ENCODE assay signal across 2 cellular contexts in the genomic region with DNA sequence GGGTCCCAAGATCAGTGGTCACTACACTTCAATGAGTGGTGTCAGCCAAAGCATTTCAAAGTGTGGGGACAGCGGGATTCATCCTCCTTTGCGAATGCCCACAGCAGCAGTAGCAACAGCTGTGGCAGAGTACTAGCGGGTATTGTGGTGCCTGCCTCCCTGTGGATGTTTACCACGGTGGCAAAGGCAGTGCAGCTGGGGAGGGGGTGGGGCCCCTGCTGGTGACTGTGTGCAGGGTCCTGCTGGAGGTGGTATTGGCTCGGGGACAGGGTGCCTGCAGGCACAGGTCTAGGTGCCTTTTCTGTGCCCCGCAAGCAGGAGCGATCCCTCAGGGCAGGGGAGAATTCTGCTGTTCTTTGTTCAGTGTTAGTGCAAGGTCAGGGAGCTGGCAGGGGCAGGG.
TF ChIP-seq lines count a peak whose summit lies in the region.

No MANE protein-coding gene starts in this region.

TF ChIP-seq in GM23338, 12 proteins besides CTCF, POLR2A, EP300 and RAD21 (continued from another document):
- TF ChIP-seq, protein P1, sequence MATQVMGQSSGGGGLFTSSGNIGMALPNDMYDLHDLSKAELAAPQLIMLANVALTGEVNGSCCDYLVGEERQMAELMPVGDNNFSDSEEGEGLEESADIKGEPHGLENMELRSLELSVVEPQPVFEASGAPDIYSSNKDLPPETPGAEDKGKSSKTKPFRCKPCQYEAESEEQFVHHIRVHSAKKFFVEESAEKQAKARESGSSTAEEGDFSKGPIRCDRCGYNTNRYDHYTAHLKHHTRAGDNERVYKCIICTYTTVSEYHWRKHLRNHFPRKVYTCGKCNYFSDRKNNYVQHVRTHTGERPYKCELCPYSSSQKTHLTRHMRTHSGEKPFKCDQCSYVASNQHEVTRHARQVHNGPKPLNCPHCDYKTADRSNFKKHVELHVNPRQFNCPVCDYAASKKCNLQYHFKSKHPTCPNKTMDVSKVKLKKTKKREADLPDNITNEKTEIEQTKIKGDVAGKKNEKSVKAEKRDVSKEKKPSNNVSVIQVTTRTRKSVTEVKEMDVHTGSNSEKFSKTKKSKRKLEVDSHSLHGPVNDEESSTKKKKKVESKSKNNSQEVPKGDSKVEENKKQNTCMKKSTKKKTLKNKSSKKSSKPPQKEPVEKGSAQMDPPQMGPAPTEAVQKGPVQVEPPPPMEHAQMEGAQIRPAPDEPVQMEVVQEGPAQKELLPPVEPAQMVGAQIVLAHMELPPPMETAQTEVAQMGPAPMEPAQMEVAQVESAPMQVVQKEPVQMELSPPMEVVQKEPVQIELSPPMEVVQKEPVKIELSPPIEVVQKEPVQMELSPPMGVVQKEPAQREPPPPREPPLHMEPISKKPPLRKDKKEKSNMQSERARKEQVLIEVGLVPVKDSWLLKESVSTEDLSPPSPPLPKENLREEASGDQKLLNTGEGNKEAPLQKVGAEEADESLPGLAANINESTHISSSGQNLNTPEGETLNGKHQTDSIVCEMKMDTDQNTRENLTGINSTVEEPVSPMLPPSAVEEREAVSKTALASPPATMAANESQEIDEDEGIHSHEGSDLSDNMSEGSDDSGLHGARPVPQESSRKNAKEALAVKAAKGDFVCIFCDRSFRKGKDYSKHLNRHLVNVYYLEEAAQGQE (IDR thresholded peaks at IDR 0.05; ENCODE audit: unreplicated experiment): no peak
- TF ChIP-seq EZH2 (IDR thresholded peaks at IDR 0.05; ENCODE audit: low read depth, unreplicated experiment) (no peak), JUNB (IDR thresholded peaks at IDR 0.05; ENCODE audit: unreplicated experiment) (no peak), NANOG (IDR thresholded peaks at IDR 0.05; ENCODE audit: borderline replicate concordance) (no peak), STAT1 (IDR thresholded peaks at IDR 0.05; ENCODE audit: unreplicated experiment) (no peak), ZNF331 (CRISPR knock-in tag; IDR thresholded peaks at IDR 0.05; ENCODE audit: low read depth) (no peak)

TF ChIP-seq in WTC11, 78 proteins besides CTCF, POLR2A, EP300 and RAD21 (continued from another document):
- TF ChIP-seq, protein P2, sequence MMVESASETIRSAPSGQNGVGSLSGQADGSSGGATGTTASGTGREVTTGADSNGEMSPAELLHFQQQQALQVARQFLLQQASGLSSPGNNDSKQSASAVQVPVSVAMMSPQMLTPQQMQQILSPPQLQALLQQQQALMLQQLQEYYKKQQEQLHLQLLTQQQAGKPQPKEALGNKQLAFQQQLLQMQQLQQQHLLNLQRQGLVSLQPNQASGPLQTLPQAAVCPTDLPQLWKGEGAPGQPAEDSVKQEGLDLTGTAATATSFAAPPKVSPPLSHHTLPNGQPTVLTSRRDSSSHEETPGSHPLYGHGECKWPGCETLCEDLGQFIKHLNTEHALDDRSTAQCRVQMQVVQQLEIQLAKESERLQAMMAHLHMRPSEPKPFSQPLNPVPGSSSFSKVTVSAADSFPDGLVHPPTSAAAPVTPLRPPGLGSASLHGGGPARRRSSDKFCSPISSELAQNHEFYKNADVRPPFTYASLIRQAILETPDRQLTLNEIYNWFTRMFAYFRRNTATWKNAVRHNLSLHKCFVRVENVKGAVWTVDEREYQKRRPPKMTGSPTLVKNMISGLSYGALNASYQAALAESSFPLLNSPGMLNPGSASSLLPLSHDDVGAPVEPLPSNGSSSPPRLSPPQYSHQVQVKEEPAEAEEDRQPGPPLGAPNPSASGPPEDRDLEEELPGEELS (CRISPR knock-in tag; IDR thresholded peaks at IDR 0.05): no peak
- TF ChIP-seq TP53 (CRISPR knock-in tag; IDR thresholded peaks at IDR 0.05): no peak
- TF ChIP-seq, protein P3, sequence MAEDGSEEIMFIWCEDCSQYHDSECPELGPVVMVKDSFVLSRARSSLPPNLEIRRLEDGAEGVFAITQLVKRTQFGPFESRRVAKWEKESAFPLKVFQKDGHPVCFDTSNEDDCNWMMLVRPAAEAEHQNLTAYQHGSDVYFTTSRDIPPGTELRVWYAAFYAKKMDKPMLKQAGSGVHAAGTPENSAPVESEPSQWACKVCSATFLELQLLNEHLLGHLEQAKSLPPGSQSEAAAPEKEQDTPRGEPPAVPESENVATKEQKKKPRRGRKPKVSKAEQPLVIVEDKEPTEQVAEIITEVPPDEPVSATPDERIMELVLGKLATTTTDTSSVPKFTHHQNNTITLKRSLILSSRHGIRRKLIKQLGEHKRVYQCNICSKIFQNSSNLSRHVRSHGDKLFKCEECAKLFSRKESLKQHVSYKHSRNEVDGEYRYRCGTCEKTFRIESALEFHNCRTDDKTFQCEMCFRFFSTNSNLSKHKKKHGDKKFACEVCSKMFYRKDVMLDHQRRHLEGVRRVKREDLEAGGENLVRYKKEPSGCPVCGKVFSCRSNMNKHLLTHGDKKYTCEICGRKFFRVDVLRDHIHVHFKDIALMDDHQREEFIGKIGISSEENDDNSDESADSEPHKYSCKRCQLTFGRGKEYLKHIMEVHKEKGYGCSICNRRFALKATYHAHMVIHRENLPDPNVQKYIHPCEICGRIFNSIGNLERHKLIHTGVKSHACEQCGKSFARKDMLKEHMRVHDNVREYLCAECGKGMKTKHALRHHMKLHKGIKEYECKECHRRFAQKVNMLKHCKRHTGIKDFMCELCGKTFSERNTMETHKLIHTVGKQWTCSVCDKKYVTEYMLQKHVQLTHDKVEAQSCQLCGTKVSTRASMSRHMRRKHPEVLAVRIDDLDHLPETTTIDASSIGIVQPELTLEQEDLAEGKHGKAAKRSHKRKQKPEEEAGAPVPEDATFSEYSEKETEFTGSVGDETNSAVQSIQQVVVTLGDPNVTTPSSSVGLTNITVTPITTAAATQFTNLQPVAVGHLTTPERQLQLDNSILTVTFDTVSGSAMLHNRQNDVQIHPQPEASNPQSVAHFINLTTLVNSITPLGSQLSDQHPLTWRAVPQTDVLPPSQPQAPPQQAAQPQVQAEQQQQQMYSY (CRISPR knock-in tag; IDR thresholded peaks at IDR 0.05): no peak
- TF ChIP-seq CBFB (CRISPR knock-in tag; IDR thresholded peaks at IDR 0.05; ENCODE audit: low read depth): no peak
